Comparison of ENCODE assay signal across 25 cellular contexts in the genomic region with DNA sequence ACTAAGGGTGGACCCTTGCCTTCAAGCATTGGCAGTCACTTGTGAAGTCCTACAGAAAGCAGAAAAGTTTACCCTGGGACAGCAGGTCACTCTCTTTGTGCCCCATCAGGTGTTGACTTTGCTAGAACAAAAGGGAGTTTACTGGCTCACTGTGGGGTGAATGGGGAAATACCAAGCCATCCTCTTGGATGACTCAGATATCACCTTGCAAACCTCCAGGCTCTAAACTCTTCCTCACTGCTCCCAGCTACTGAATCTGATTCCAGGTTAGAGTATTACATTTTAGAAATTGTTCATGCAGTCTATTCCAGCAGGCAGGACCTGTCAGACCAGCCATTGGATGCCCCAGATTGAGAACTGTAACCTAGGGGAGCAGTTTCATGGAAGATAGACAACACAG. TPM values are rescaled to one million over a fixed set of nuclear protein-coding genes. Genes with fewer than 3 reads are reported as not detected.
DNase-seq lines count a peak whose midpoint lies in the region; ATAC-seq and TF ChIP-seq lines count a peak whose summit lies in the region.
"Had no signal": no experiment of that assay in that cellular context is flagged by ENCODE, and none has a peak within 500 bp of the region (broad histone marks: within the 10 kb centered on the region; RNA-seq: fewer than 3 reads in every experiment).

No MANE protein-coding gene starts in this region.

- no peak overlapping the region for H3K4me2 ChIP-seq in PC-9
- H3K4me2 ChIP-seq: hepatocyte had no signal

- no TSS peak for BruUV-seq in PC-9 (replicated peaks; lab: Mats Ljungman, UMichigan)

- H3K4me3 Mint-ChIP-seq in HFFc6: no peak overlapping the region
- H3K4me3 Mint-ChIP-seq: activated naive CD8-positive, alpha-beta T cell treated with anti-CD3 and anti-CD28 coated beads, Interleukin-2, amount 10 ng/mL, durations not matched to agents 7 days and 5 days; activated T-helper 17 cell treated with anti-CD3 and anti-CD28 coated beads, Interleukin-2, amount 50 U/mL, for 72 hours; neural crest cell had no signal

- no peaks in the 10 kb centered on the region for H3K36me3 ChIP-seq in PC-9 (ENCODE audit: low read depth)
- H3K36me3 ChIP-seq: sigmoid colon, WERI-Rb-1 had no signal

- H3K9me3 Mint-ChIP-seq in HFFc6: peaks cover 4% of the 10 kb centered on the region
- H3K9me3 Mint-ChIP-seq: activated naive CD8-positive, alpha-beta T cell treated with anti-CD3 and anti-CD28 coated beads, Interleukin-2, amount 10 ng/mL, durations not matched to agents 7 days and 5 days; activated T-helper 17 cell treated with anti-CD3 and anti-CD28 coated beads, Interleukin-2, amount 50 U/mL, for 72 hours had no signal

- TF ChIP-seq CTCF in GM12865 (IDR thresholded peaks at IDR 0.05; ENCODE audit: insufficient read depth, low read depth, low read length, missing control alignments) (no peak), PC-9 (conservative IDR thresholded peaks at IDR 0.05) (no peak), HFFc6 (IDR thresholded peaks at IDR 0.05) (no peak)

- no peak for ATAC-seq in HG02571 (IDR thresholded peaks at IDR 0.05; ENCODE audit: unreplicated experiment)
- ATAC-seq: activated T-helper 17 cell treated with anti-CD3 and anti-CD28 coated beads, Interleukin-2, amount 50 U/mL, for 72 hours; SK-N-SH treated with all-trans-retinoic acid at 6 μM for 48 hours had no signal

- H3K9me2 ChIP-seq in PC-9 (ENCODE audit: insufficient read depth): no peaks in the 10 kb centered on the region

- no peaks in the 10 kb centered on the region for H3K4me1 Mint-ChIP-seq in HFFc6 (ENCODE audit: low read depth)
- H3K4me1 Mint-ChIP-seq: activated naive CD8-positive, alpha-beta T cell treated with anti-CD3 and anti-CD28 coated beads, Interleukin-2, amount 10 ng/mL, durations not matched to agents 7 days and 5 days; activated T-helper 17 cell treated with anti-CD3 and anti-CD28 coated beads, Interleukin-2, amount 50 U/mL, for 72 hours had no signal

- peaks cover 7% of the 10 kb centered on the region for H3K4me1 ChIP-seq in PC-9 (replicated peaks; ENCODE audit: insufficient read depth)
- H3K4me1 ChIP-seq: sigmoid colon had no signal

- POLR2A ChIA-PET in PC-9 (lab: Charles Lee; ENCODE audit: unreplicated experiment): no interaction called here

- H3K27ac ChIP-seq in PC-9: no peak overlapping the region
- H3K27ac ChIP-seq: hepatocyte, sigmoid colon, WERI-Rb-1 had no signal

- H3K4me3 ChIP-seq in GM12865 (ENCODE audit: low read depth, low read length): no peak overlapping the region
- no peak overlapping the region for H3K4me3 ChIP-seq in PC-9
- H3K4me3 ChIP-seq: hepatocyte, sigmoid colon had no signal

- H3K27me3 ChIP-seq in PC-9 (ENCODE audit: insufficient read depth, low read depth): no peaks in the 10 kb centered on the region
- H3K27me3 ChIP-seq: hepatocyte, sigmoid colon had no signal

- H3F3A ChIP-seq in PC-9 (ENCODE audit: insufficient read depth, low read depth): no peaks in the 10 kb centered on the region

- intact Hi-C loops in PC-9 (cut with micrococcal nuclease; ENCODE audit: unreplicated experiment): loop anchor here (2.0 to 5.0 kb wide), 2 partner anchors 40 to 54 kb away; no protein-coding TSS in a partner anchor

- H3K36me3 Mint-ChIP-seq in HFFc6 (ENCODE audit: low read depth): no peaks in the 10 kb centered on the region
- H3K36me3 Mint-ChIP-seq: activated naive CD8-positive, alpha-beta T cell treated with anti-CD3 and anti-CD28 coated beads, Interleukin-2, amount 10 ng/mL, durations not matched to agents 7 days and 5 days had no signal

- no peaks in the 10 kb centered on the region for H3K9me3 ChIP-seq in PC-9 (ENCODE audit: insufficient read depth, low read depth)
- H3K9me3 ChIP-seq: sigmoid colon had no signal

- no peaks in the 10 kb centered on the region for H3K79me2 ChIP-seq in PC-9 (ENCODE audit: low read depth)
- H3K79me2 ChIP-seq: hepatocyte had no signal

- DNase-seq in GM12865 (ENCODE audit: low read depth) (peak; percentile 44), PC-9 (peak; percentile 44 to 60), iPS-NIHi7 (ENCODE audit: extremely low spot score) (peak; percentile 40), NCI-H2107 (lab: John Stamatoyannopoulos, UW) (no peak), HFFc6 (no peak)
- DNase-seq: activated naive CD8-positive, alpha-beta T cell treated with anti-CD3 and anti-CD28 coated beads, Interleukin-2, amount 10 ng/mL, durations not matched to agents 7 days and 5 days; COR-L47; DMS79 treated with DMSO at 0.1 percent for 48 hours; foreskin melanocyte; NCI-H1092 treated with DMSO at 0.1 percent for 48 hours; NCI-H2081; NCI-H524; sigmoid colon; stimulated activated CD8-positive, alpha-beta memory T cell treated with anti-CD3 and anti-CD28 coated beads, Interleukin-4, amount 100 ng/mL, for 48 hours; WERI-Rb-1 had no signal

- H4K20me1 ChIP-seq in PC-9 (ENCODE audit: insufficient read depth): no peaks in the 10 kb centered on the region

- CTCF ChIA-PET in PC-9 (lab: Charles Lee): interaction anchor here (1.0 kb wide), 1 partner anchor 42 kb away, joined by 4 read pairs; the partner anchor contains the start of gene RNASE1

- no peak overlapping the region for H3K27ac Mint-ChIP-seq in HFFc6
- H3K27ac Mint-ChIP-seq: activated naive CD8-positive, alpha-beta T cell treated with anti-CD3 and anti-CD28 coated beads, Interleukin-2, amount 10 ng/mL, durations not matched to agents 7 days and 5 days; activated T-helper 17 cell treated with anti-CD3 and anti-CD28 coated beads, Interleukin-2, amount 50 U/mL, for 72 hours had no signal

- no peaks in the 10 kb centered on the region; the same call in 1 of the 2 replicates for H3K27me3 Mint-ChIP-seq in HFFc6 (ENCODE audit: insufficient read depth)
- H3K27me3 Mint-ChIP-seq: activated T-helper 17 cell treated with anti-CD3 and anti-CD28 coated beads, Interleukin-2, amount 50 U/mL, for 72 hours had no signal

- H2AFZ ChIP-seq in PC-9: no peak overlapping the region
- H2AFZ ChIP-seq: hepatocyte had no signal

RNA-seq across cellular contexts. Expression of gene EDDM3B, which starts 7.3 kb away (rescaled TPM):
- total RNA-seq in PC-9 (2021): not detected in 2 replicates
- total RNA-seq in HFFc6 (2021; fragmentation: NEBNext Ultra II Directional; extraction: Animal tissue kit (Norgen Biotek cat#: 25700)): not detected
- total RNA-seq: activated naive CD8-positive, alpha-beta T cell treated with anti-CD3 and anti-CD28 coated beads, Interleukin-2, amount 10 ng/mL, durations not matched to agents 7 days and 5 days; activated T-helper 17 cell treated with anti-CD3 and anti-CD28 coated beads, Interleukin-2, amount 50 U/mL, for 72 hours; chondrocyte; hepatocyte; liver; mucosa of gallbladder; neural crest cell; RPMI7951; sigmoid colon; ureter had no signal

RNA-seq across cellular contexts. Expression of gene EDDM3A, which starts 15.3 kb away (rescaled TPM):
- not detected in 2 replicates for total RNA-seq in PC-9 (2021)
- total RNA-seq in HFFc6 (2021; fragmentation: NEBNext Ultra II Directional; extraction: Animal tissue kit (Norgen Biotek cat#: 25700)): not detected
- total RNA-seq: activated naive CD8-positive, alpha-beta T cell treated with anti-CD3 and anti-CD28 coated beads, Interleukin-2, amount 10 ng/mL, durations not matched to agents 7 days and 5 days; activated T-helper 17 cell treated with anti-CD3 and anti-CD28 coated beads, Interleukin-2, amount 50 U/mL, for 72 hours; chondrocyte; hepatocyte; liver; mucosa of gallbladder; neural crest cell; RPMI7951; sigmoid colon; ureter had no signal

RNA-seq across cellular contexts. Expression of gene RNASE6, which starts 20.1 kb away (rescaled TPM):
- not detected in 2 replicates for total RNA-seq in PC-9 (2021)
- total RNA-seq in HFFc6 (2021; fragmentation: NEBNext Ultra II Directional; extraction: Animal tissue kit (Norgen Biotek cat#: 25700)): not detected
- total RNA-seq: chondrocyte, RPMI7951 had no signal

RNA-seq across cellular contexts. Expression of gene RNASE1, which starts 41.7 kb away (rescaled TPM):
- total RNA-seq in PC-9 (2021): 32.2 and 47.4 TPM in 2 replicates
- total RNA-seq in HFFc6 (2021; fragmentation: NEBNext Ultra II Directional; extraction: Animal tissue kit (Norgen Biotek cat#: 25700)): not detected

Comparison
In these comparisons a context has a peak if more than half of its experiments do, and no peak if none do; other contexts are left out.
1. DNase-seq: peak in GM12865 (single experiment), PC-9 (2 of 2) and iPS-NIHi7 (single experiment); none in NCI-H2107 (single experiment) and HFFc6 (single experiment).